ENCODE assay signal across 8 cellular contexts in genomic region chrX:153970398-153971123, GRCh38. TPM values are rescaled to one million over a fixed set of nuclear protein-coding genes. Genes with fewer than 3 reads are reported as not detected.
DNase-seq lines count a peak whose midpoint lies in the region; ATAC-seq and TF ChIP-seq lines count a peak whose summit lies in the region.

No MANE protein-coding gene starts in this region.

- peak overlapping the region; percentile 98 for H3K4me3 Mint-ChIP-seq in activated CD4-positive, alpha-beta T cell treated with anti-CD3 and anti-CD28 coated beads, Interleukin-2, amount 10 ng/mL, durations not matched to agents 24 days and 14 days

- no peaks in the 10 kb centered on the region for H3K27me3 ChIP-seq in neural cell (ENCODE audit: insufficient read depth, low read depth, low read length)

- H3K4me2 ChIP-seq in neural cell (ENCODE audit: low read length) = no peak overlapping the region

- peak overlapping the region; percentile 98 for H3K27ac ChIP-seq in neural cell (ENCODE audit: low read length)

- H3K9ac ChIP-seq in neural cell (ENCODE audit: low read length) = peak overlapping the region; percentile 98

- H3K79me2 ChIP-seq in neural cell (replicated peaks; ENCODE audit: insufficient read depth, low read length) = peaks cover 26% of the 10 kb centered on the region

- TF ChIP-seq CTCF in fibroblast of pulmonary artery (IDR thresholded peaks at IDR 0.05; ENCODE audit: low read length, missing control alignments) (no peak), neural cell (IDR thresholded peaks at IDR 0.05; ENCODE audit: poor library complexity, severe bottlenecking) (no peak)

- H3K36me3 Mint-ChIP-seq in activated CD4-positive, alpha-beta T cell treated with anti-CD3 and anti-CD28 coated beads, Interleukin-2, amount 10 ng/mL, durations not matched to agents 24 days and 14 days (ENCODE audit: low read depth) = peaks cover 17% of the 10 kb centered on the region

- no peaks in the 10 kb centered on the region for H3K9me3 Mint-ChIP-seq in activated CD4-positive, alpha-beta T cell treated with anti-CD3 and anti-CD28 coated beads, Interleukin-2, amount 10 ng/mL, durations not matched to agents 24 days and 14 days

- peaks cover 35% of the 10 kb centered on the region for H3K4me1 Mint-ChIP-seq in activated CD4-positive, alpha-beta T cell treated with anti-CD3 and anti-CD28 coated beads, Interleukin-2, amount 10 ng/mL, durations not matched to agents 24 days and 14 days

- no peaks in the 10 kb centered on the region for H3K9me2 ChIP-seq in neural cell (ENCODE audit: insufficient read depth, low read length)

- intact Hi-C loops in activated CD4-positive, alpha-beta T cell treated with anti-CD3 and anti-CD28 coated beads, Interleukin-2, amount 10 ng/mL, durations not matched to agents 24 days and 14 days (cut with micrococcal nuclease) = loop anchor here (2.0 to 5.0 kb wide), 3 partner anchors 50 to 246 kb away; partner anchors contain the start of genes ABCD1, BCAP31 and MECP2

- H4K20me1 ChIP-seq in neural cell (ENCODE audit: insufficient read depth) = no peaks in the 10 kb centered on the region

- H3K4me3 ChIP-seq in fibroblast of pulmonary artery (replicated peaks; ENCODE audit: low read depth, low read length) (peak overlapping the region; percentile 89), neural cell (ENCODE audit: low read length) (peak overlapping the region; percentile 85)

- no peak for TF ChIP-seq EP300 in neural cell (conservative IDR thresholded peaks at IDR 0.05; ENCODE audit: poor library complexity, severe bottlenecking)

- ATAC-seq in GM21786 (IDR thresholded peaks at IDR 0.05; ENCODE audit: unreplicated experiment) = peak; percentile 6
- no peak for ATAC-seq in HG03280 (IDR thresholded peaks at IDR 0.05; ENCODE audit: unreplicated experiment)

- H3K27me3 Mint-ChIP-seq in activated CD4-positive, alpha-beta T cell treated with anti-CD3 and anti-CD28 coated beads, Interleukin-2, amount 10 ng/mL, durations not matched to agents 24 days and 14 days = no peaks in the 10 kb centered on the region

- H2AFZ ChIP-seq in neural cell (ENCODE audit: low read depth, low read length) = no peak overlapping the region

- no peak for TF ChIP-seq RAD21 in neural cell (conservative IDR thresholded peaks at IDR 0.05)

- no peaks in the 10 kb centered on the region for H3K36me3 ChIP-seq in neural cell (ENCODE audit: insufficient read depth, low read length)

- H3F3A ChIP-seq in neural cell (ENCODE audit: insufficient read depth, low read length, poor library complexity, severe bottlenecking) = no peaks in the 10 kb centered on the region

- peak; percentile 92 for DNase-seq in DMS 273 (lab: John Stamatoyannopoulos, UW; ENCODE audit: unreplicated experiment)
- DNase-seq in NCI-H1436 treated with DMSO at 0.1 percent for 48 hours (lab: John Stamatoyannopoulos, UW) = peak; percentile 10
- peak; percentile 77 for DNase-seq in activated CD4-positive, alpha-beta T cell treated with anti-CD3 and anti-CD28 coated beads, Interleukin-2, amount 10 ng/mL, durations not matched to agents 24 days and 14 days
- peak; percentile 74 for DNase-seq in fibroblast of pulmonary artery (ENCODE audit: low read depth)
- no peak for DNase-seq in AML-193 (lab: John Stamatoyannopoulos, UW)

- H3K9me3 ChIP-seq in neural cell (ENCODE audit: low read length) = no peaks in the 10 kb centered on the region

- peak overlapping the region; percentile 100 for H3K27ac Mint-ChIP-seq in activated CD4-positive, alpha-beta T cell treated with anti-CD3 and anti-CD28 coated beads, Interleukin-2, amount 10 ng/mL, durations not matched to agents 24 days and 14 days

TF ChIP-seq in neural cell, 6 proteins besides CTCF, POLR2A, EP300 and RAD21:
- no peak for TF ChIP-seq TAF1 (IDR thresholded peaks at IDR 0.05; ENCODE audit: low read depth)
- peak; percentile 78 for TF ChIP-seq MXI1 (conservative IDR thresholded peaks at IDR 0.05; ENCODE audit: poor library complexity, severe bottlenecking)
- no peak for TF ChIP-seq SMC3 (conservative IDR thresholded peaks at IDR 0.05; ENCODE audit: poor library complexity)
- TF ChIP-seq EZH2 (IDR thresholded peaks at IDR 0.05; ENCODE audit: borderline replicate concordance, insufficient read depth, low read length, poor library complexity, severe bottlenecking) = no peak
- peak; percentile 79 for TF ChIP-seq POLR2AphosphoS5 (IDR thresholded peaks at IDR 0.05)
- no peak for TF ChIP-seq REST (IDR thresholded peaks at IDR 0.05; ENCODE audit: borderline replicate concordance)

RNA-seq across cellular contexts. Expression of gene HCFC1, which starts 1.1 kb away (rescaled TPM):
- 107 and 109 TPM in 2 replicates for total RNA-seq in activated CD4-positive, alpha-beta T cell treated with anti-CD3 and anti-CD28 coated beads, Interleukin-2, amount 10 ng/mL, durations not matched to agents 24 days and 14 days
- polyA plus RNA-seq in neural cell = 7.3 and 10.3 TPM in 2 replicates
- polyA minus RNA-seq in neural cell = 25.5 and 29.9 TPM in 2 replicates

RNA-seq across cellular contexts. Expression of gene TMEM187, which starts 2.0 kb away (rescaled TPM):
- total RNA-seq in activated CD4-positive, alpha-beta T cell treated with anti-CD3 and anti-CD28 coated beads, Interleukin-2, amount 10 ng/mL, durations not matched to agents 24 days and 14 days = 2.4 and 3.8 TPM in 2 replicates
- 5.2 and 6.3 TPM in 2 replicates for polyA plus RNA-seq in neural cell
- polyA minus RNA-seq in neural cell = 3.0 and 5.4 TPM in 2 replicates

RNA-seq across cellular contexts. Expression of gene RENBP, which starts 26.1 kb away (rescaled TPM):
- 13.7 and 15.1 TPM in 2 replicates for total RNA-seq in activated CD4-positive, alpha-beta T cell treated with anti-CD3 and anti-CD28 coated beads, Interleukin-2, amount 10 ng/mL, durations not matched to agents 24 days and 14 days
- 0.89 and 2.5 TPM in 2 replicates for polyA plus RNA-seq in neural cell
- polyA minus RNA-seq in neural cell = 1.2 and 2.4 TPM in 2 replicates

RNA-seq across cellular contexts. Expression of gene NAA10, which starts 35.7 kb away (rescaled TPM):
- 153 and 168 TPM in 2 replicates for total RNA-seq in activated CD4-positive, alpha-beta T cell treated with anti-CD3 and anti-CD28 coated beads, Interleukin-2, amount 10 ng/mL, durations not matched to agents 24 days and 14 days
- polyA plus RNA-seq in neural cell = 117 and 159 TPM in 2 replicates
- 35.5 and 40.4 TPM in 2 replicates for polyA minus RNA-seq in neural cell

RNA-seq across cellular contexts. Expression of gene ARHGAP4, which starts 44.5 kb away (rescaled TPM):
- 135 and 137 TPM in 2 replicates for total RNA-seq in activated CD4-positive, alpha-beta T cell treated with anti-CD3 and anti-CD28 coated beads, Interleukin-2, amount 10 ng/mL, durations not matched to agents 24 days and 14 days
- polyA plus RNA-seq in neural cell = 11.2 and 12.1 TPM in 2 replicates
- polyA minus RNA-seq in neural cell = 2.9 and 5.3 TPM in 2 replicates

Comparison
In these comparisons a context has a peak if more than half of its experiments do, and no peak if none do; other contexts are left out.
1. DNase-seq: peak in DMS 273 (single experiment), NCI-H1436 treated with DMSO at 0.1 percent for 48 hours (single experiment), activated CD4-positive, alpha-beta T cell treated with anti-CD3 and anti-CD28 coated beads, Interleukin-2, amount 10 ng/mL, durations not matched to agents 24 days and 14 days (single experiment) and fibroblast of pulmonary artery (single experiment); none in AML-193 (0 of 2).